In genomic region chr12:53659609-53660008, GRCh38 we compare ENCODE assay signal across 10 cellular contexts. TPM values are rescaled to one million over a fixed set of nuclear protein-coding genes. Genes with fewer than 3 reads are reported as not detected.
DNase-seq lines count a peak whose midpoint lies in the region; ATAC-seq and TF ChIP-seq lines count a peak whose summit lies in the region.
"Had no signal": no experiment of that assay in that cellular context is flagged by ENCODE, and none has a peak within 500 bp of the region (broad histone marks: within the 10 kb centered on the region; RNA-seq: fewer than 3 reads in every experiment).

No MANE protein-coding gene starts in this region.

- H3K4me1 Mint-ChIP-seq in endothelial cell (ENCODE audit: unreplicated experiment), result peaks cover 18% of the 10 kb centered on the region
- H3K4me1 Mint-ChIP-seq: CD14-positive monocyte had no signal

- H3K4me3 ChIP-seq in mucosa of stomach (ENCODE audit: low read length) (no peak overlapping the region), aorta (ENCODE audit: low read length in 2 of 2) (peak overlapping the region in 1 of 2 donors; percentile 36)

- H3K36me3 Mint-ChIP-seq in endothelial cell (ENCODE audit: low read depth, unreplicated experiment), result peaks cover 21% of the 10 kb centered on the region

- DNase-seq in NCI-H526 (lab: John Stamatoyannopoulos, UW) (peak; percentile 21 to 47), NCI-H526 treated with DMSO at 0.1 percent for 48 hours (lab: John Stamatoyannopoulos, UW) (no peak), endothelial cell (ENCODE audit: low spot score) (no peak), aorta (no peak), germinal center (ENCODE audit: low spot score) (no peak), SIG-M5 (lab: John Stamatoyannopoulos, UW) (no peak)
- no peak for DNase-seq in stimulated activated CD4-positive, alpha-beta T cell treated with anti-CD3 and anti-CD28 coated beads, Interleukin-2, amount 100 ng/mL, for 48 hours
- DNase-seq: stimulated activated CD4-positive, alpha-beta T cell treated with anti-CD3 and anti-CD28 coated beads, Interleukin-12 subunit alpha, Interleukin-12 subunit beta, amount 100 ng/mL, for 4 hours had no signal

- H3K27me3 ChIP-seq in mucosa of stomach (ENCODE audit: control insufficient read depth, insufficient read depth, low read length) (no peaks in the 10 kb centered on the region), aorta (ENCODE audit: control insufficient read depth in 1 of 2, insufficient read depth in 2 of 2, low read length in 1 of 2) (no peaks in the 10 kb centered on the region)

- H3K36me3 ChIP-seq in mucosa of stomach (ENCODE audit: control insufficient read depth, insufficient read depth, low read length) (no peaks in the 10 kb centered on the region), aorta (ENCODE audit: control insufficient read depth in 1 of 2, insufficient read depth in 2 of 2, low read length in 1 of 2) (peaks cover 0 to under 1% of the 10 kb centered on the region in 2 donors)

- ATAC-seq in aorta (ENCODE audit: low FRiP score), result peak; percentile 60

- 3 to 4% methylated on average over 2 of the region's 2 CpGs for WGBS in aorta, 2 donors

- peak overlapping the region; percentile 92 to 99 for H3K27ac ChIP-seq in aorta (ENCODE audit: low read depth in 1 of 2, low read length in 2 of 2)

- no peaks in the 10 kb centered on the region for H3K9me3 ChIP-seq in mucosa of stomach (ENCODE audit: control insufficient read depth, low read length)
- no peaks in the 10 kb centered on the region for H3K9me3 ChIP-seq in aorta (ENCODE audit: control insufficient read depth, low read length)

- no peak for TF ChIP-seq CTCF in endothelial cell (IDR thresholded peaks at IDR 0.05; ENCODE audit: unreplicated experiment)

- H3K27me3 Mint-ChIP-seq in endothelial cell (ENCODE audit: unreplicated experiment), result peaks cover under 1% of the 10 kb centered on the region

- intact Hi-C loops in aorta (cut with DNase I), result loop anchor here (5.0 kb wide), 2 partner anchors 32 to 97 kb away; partner anchors contain the start of gene ATF7 (in 2 of the 2)

- no peaks in the 10 kb centered on the region for H3K9me3 Mint-ChIP-seq in endothelial cell (ENCODE audit: unreplicated experiment)

- peak overlapping the region; percentile 86 for H3K27ac Mint-ChIP-seq in endothelial cell (ENCODE audit: unreplicated experiment)

- peaks cover 42% of the 10 kb centered on the region for H3K4me1 ChIP-seq in mucosa of stomach (ENCODE audit: control insufficient read depth, insufficient read depth, low read length)
- peaks cover 2 to 3% of the 10 kb centered on the region in 2 donors for H3K4me1 ChIP-seq in aorta (ENCODE audit: control insufficient read depth in 1 of 2, insufficient read depth in 2 of 2, low read length in 2 of 2)

- peak overlapping the region; percentile 37 for H3K9ac ChIP-seq in mucosa of stomach (ENCODE audit: low read length)

- H3K4me3 Mint-ChIP-seq in endothelial cell (ENCODE audit: unreplicated experiment), result no peak overlapping the region
- H3K4me3 Mint-ChIP-seq: CD14-positive monocyte had no signal

RNA-seq across cellular contexts. Expression of gene ATP5MC2, which starts 16.3 kb away (rescaled TPM):
- 342 TPM for total RNA-seq in endothelial cell (ENCODE audit: unreplicated experiment)
- total RNA-seq in aorta, result 100 to 1,000 TPM; 152 to 183 TPM
- polyA plus RNA-seq in aorta, result 100 to 1,000 TPM; 389 to 390 TPM

RNA-seq across cellular contexts. Expression of gene ATF7, which starts 33.4 kb away (rescaled TPM):
- total RNA-seq in endothelial cell (ENCODE audit: unreplicated experiment) (63.3 TPM), aorta (10 to 100 TPM; 68.4 to 73.5 TPM)
- polyA plus RNA-seq in aorta, result 10 to 100 TPM; 25.7 to 29.5 TPM

Comparison
In these comparisons a context has a peak if more than half of its experiments do, and no peak if none do; other contexts are left out.
1. DNase-seq: peak in NCI-H526 (2 of 2); none in NCI-H526 treated with DMSO at 0.1 percent for 48 hours (single experiment), endothelial cell (single experiment), aorta (0 of 2), germinal center (single experiment), SIG-M5 (single experiment) and stimulated activated CD4-positive, alpha-beta T cell treated with anti-CD3 and anti-CD28 coated beads, Interleukin-2, amount 100 ng/mL, for 48 hours (0 of 2).